ENCODE assay signal across 1 cellular context in the genomic region with DNA sequence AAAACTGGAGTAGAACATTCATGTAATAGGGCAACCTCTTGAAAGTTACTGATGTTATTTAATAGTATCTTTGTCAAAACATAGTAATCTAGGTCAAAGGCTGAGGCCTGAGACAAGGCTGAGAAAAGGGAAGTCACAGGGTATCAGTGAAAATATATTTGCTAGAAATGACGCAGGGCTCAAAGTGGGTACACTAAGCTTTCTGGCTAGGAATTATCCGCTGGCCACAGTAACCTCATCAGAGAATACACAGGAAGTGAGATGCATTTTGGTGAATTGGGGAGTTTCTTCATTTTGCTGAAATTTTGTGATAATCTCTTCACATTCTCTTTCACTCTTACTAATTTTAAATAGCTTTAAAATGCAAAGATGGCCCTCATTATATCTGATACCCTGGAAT.
TF ChIP-seq lines count a peak whose summit lies in the region.

No MANE protein-coding gene starts in this region.

TF ChIP-seq in GM12878, 131 proteins besides CTCF, POLR2A, EP300 and RAD21 (continued from another document):
- TF ChIP-seq, protein P1, sequence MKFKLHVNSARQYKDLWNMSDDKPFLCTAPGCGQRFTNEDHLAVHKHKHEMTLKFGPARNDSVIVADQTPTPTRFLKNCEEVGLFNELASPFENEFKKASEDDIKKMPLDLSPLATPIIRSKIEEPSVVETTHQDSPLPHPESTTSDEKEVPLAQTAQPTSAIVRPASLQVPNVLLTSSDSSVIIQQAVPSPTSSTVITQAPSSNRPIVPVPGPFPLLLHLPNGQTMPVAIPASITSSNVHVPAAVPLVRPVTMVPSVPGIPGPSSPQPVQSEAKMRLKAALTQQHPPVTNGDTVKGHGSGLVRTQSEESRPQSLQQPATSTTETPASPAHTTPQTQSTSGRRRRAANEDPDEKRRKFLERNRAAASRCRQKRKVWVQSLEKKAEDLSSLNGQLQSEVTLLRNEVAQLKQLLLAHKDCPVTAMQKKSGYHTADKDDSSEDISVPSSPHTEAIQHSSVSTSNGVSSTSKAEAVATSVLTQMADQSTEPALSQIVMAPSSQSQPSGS (IDR thresholded peaks at IDR 0.05; ENCODE audit: low read length), result peak; percentile 78
- TF ChIP-seq CBX5 (IDR thresholded peaks at IDR 0.05; ENCODE audit: low read depth) (0 out of 2 replicates have a peak, but pooled peaks have one; percentile 56), RB1 (IDR thresholded peaks at IDR 0.05; ENCODE audit: borderline replicate concordance) (no peak), BCL11A (IDR thresholded peaks at IDR 0.05; ENCODE audit: low read depth, low read length) (peak; percentile 74), TCF7 (IDR thresholded peaks at IDR 0.05; ENCODE audit: borderline replicate concordance) (peak; percentile 86), WRNIP1 (IDR thresholded peaks at IDR 0.05; ENCODE audit: borderline replicate concordance, low read depth, low read length) (no peak), CREB1 (IDR thresholded peaks at IDR 0.05; ENCODE audit: low read depth) (peak; percentile 40; the same call in 1 of the 2 replicates), KDM1A (IDR thresholded peaks at IDR 0.05; ENCODE audit: borderline replicate concordance) (no peak), MEF2B (IDR thresholded peaks at IDR 0.05; ENCODE audit: partially characterized antibody, poor library complexity, severe bottlenecking) (peak; percentile 37), SMAD1 (IDR thresholded peaks at IDR 0.05; ENCODE audit: low read depth, partially characterized antibody) (no peak), KAT2A (conservative IDR thresholded peaks at IDR 0.05; ENCODE audit: control insufficient read depth, low read depth, low read length) (no peak), JUNB (IDR thresholded peaks at IDR 0.05) (peak; percentile 57; the same call in 1 of the 2 replicates), NR2F1 (conservative IDR thresholded peaks at IDR 0.05) (peak; percentile 74), IKZF2 (IDR thresholded peaks at IDR 0.05) (peak in 1 of 2 experiments; percentile 54; a peak in 2 of 4 replicates), FOXM1 (IDR thresholded peaks at IDR 0.05; ENCODE audit: low read depth, low read length) (peak; percentile 69; the same call in 1 of the 2 replicates), SUPT20H (IDR thresholded peaks at IDR 0.05; ENCODE audit: borderline replicate concordance, control insufficient read depth, low read depth, low read length) (no peak), DPF2 (IDR thresholded peaks at IDR 0.05) (0 out of 2 replicates have a peak, but pooled peaks have one; percentile 34), CBFB (IDR thresholded peaks at IDR 0.05; ENCODE audit: low read depth) (0 out of 2 replicates have a peak, but pooled peaks have one; percentile 26), PAX8 (IDR thresholded peaks at IDR 0.05) (no peak), TBL1XR1 (IDR thresholded peaks at IDR 0.05; ENCODE audit: low read depth, low read length) (peak; percentile 19; the same call in 1 of the 2 replicates), MEF2A (IDR thresholded peaks at IDR 0.05; ENCODE audit: insufficient read depth, low read depth, low read length) (peak; percentile 45; the same call in 1 of the 2 replicates), CHD2 (IDR thresholded peaks at IDR 0.05; ENCODE audit: borderline replicate concordance, low read depth, low read length) (no peak), ATF7 (IDR thresholded peaks at IDR 0.05; ENCODE audit: low read depth) (peak; percentile 39; the same call in 1 of the 2 replicates), EED (IDR thresholded peaks at IDR 0.05; ENCODE audit: low read depth) (no peak), ZZZ3 (IDR thresholded peaks at IDR 0.05; ENCODE audit: control insufficient read depth, insufficient read length, low read depth) (no peak)
- TF ChIP-seq, protein P2, sequence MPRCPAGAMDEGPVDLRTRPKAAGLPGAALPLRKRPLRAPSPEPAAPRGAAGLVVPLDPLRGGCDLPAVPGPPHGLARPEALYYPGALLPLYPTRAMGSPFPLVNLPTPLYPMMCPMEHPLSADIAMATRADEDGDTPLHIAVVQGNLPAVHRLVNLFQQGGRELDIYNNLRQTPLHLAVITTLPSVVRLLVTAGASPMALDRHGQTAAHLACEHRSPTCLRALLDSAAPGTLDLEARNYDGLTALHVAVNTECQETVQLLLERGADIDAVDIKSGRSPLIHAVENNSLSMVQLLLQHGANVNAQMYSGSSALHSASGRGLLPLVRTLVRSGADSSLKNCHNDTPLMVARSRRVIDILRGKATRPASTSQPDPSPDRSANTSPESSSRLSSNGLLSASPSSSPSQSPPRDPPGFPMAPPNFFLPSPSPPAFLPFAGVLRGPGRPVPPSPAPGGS (IDR thresholded peaks at IDR 0.05; ENCODE audit: borderline replicate concordance, insufficient read depth, low read depth, low read length, poor library complexity, severe bottlenecking), result peak; percentile 28
- TF ChIP-seq, protein P3, sequence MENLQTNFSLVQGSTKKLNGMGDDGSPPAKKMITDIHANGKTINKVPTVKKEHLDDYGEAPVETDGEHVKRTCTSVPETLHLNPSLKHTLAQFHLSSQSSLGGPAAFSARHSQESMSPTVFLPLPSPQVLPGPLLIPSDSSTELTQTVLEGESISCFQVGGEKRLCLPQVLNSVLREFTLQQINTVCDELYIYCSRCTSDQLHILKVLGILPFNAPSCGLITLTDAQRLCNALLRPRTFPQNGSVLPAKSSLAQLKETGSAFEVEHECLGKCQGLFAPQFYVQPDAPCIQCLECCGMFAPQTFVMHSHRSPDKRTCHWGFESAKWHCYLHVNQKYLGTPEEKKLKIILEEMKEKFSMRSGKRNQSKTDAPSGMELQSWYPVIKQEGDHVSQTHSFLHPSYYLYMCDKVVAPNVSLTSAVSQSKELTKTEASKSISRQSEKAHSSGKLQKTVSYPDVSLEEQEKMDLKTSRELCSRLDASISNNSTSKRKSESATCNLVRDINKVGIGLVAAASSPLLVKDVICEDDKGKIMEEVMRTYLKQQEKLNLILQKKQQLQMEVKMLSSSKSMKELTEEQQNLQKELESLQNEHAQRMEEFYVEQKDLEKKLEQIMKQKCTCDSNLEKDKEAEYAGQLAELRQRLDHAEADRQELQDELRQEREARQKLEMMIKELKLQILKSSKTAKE (IDR thresholded peaks at IDR 0.05; ENCODE audit: low read depth, poor library complexity, severe bottlenecking), result peak; percentile 34
- TF ChIP-seq, protein P4, sequence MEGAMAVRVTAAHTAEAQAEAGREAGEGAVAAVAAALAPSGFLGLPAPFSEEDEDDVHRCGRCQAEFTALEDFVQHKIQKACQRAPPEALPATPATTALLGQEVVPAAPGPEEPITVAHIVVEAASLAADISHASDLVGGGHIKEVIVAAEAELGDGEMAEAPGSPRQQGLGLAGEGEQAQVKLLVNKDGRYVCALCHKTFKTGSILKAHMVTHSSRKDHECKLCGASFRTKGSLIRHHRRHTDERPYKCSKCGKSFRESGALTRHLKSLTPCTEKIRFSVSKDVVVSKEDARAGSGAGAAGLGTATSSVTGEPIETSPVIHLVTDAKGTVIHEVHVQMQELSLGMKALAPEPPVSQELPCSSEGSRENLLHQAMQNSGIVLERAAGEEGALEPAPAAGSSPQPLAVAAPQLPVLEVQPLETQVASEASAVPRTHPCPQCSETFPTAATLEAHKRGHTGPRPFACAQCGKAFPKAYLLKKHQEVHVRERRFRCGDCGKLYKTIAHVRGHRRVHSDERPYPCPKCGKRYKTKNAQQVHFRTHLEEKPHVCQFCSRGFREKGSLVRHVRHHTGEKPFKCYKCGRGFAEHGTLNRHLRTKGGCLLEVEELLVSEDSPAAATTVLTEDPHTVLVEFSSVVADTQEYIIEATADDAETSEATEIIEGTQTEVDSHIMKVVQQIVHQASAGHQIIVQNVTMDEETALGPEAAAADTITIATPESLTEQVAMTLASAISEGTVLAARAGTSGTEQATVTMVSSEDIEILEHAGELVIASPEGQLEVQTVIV (IDR thresholded peaks at IDR 0.05; ENCODE audit: borderline replicate concordance, partially characterized antibody), result no peak
- TF ChIP-seq, protein P5, sequence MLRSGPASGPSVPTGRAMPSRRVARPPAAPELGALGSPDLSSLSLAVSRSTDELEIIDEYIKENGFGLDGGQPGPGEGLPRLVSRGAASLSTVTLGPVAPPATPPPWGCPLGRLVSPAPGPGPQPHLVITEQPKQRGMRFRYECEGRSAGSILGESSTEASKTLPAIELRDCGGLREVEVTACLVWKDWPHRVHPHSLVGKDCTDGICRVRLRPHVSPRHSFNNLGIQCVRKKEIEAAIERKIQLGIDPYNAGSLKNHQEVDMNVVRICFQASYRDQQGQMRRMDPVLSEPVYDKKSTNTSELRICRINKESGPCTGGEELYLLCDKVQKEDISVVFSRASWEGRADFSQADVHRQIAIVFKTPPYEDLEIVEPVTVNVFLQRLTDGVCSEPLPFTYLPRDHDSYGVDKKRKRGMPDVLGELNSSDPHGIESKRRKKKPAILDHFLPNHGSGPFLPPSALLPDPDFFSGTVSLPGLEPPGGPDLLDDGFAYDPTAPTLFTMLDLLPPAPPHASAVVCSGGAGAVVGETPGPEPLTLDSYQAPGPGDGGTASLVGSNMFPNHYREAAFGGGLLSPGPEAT (IDR thresholded peaks at IDR 0.05; ENCODE audit: low read depth), result peak; percentile 44; the same call in 1 of the 2 replicates
- TF ChIP-seq, protein P6, sequence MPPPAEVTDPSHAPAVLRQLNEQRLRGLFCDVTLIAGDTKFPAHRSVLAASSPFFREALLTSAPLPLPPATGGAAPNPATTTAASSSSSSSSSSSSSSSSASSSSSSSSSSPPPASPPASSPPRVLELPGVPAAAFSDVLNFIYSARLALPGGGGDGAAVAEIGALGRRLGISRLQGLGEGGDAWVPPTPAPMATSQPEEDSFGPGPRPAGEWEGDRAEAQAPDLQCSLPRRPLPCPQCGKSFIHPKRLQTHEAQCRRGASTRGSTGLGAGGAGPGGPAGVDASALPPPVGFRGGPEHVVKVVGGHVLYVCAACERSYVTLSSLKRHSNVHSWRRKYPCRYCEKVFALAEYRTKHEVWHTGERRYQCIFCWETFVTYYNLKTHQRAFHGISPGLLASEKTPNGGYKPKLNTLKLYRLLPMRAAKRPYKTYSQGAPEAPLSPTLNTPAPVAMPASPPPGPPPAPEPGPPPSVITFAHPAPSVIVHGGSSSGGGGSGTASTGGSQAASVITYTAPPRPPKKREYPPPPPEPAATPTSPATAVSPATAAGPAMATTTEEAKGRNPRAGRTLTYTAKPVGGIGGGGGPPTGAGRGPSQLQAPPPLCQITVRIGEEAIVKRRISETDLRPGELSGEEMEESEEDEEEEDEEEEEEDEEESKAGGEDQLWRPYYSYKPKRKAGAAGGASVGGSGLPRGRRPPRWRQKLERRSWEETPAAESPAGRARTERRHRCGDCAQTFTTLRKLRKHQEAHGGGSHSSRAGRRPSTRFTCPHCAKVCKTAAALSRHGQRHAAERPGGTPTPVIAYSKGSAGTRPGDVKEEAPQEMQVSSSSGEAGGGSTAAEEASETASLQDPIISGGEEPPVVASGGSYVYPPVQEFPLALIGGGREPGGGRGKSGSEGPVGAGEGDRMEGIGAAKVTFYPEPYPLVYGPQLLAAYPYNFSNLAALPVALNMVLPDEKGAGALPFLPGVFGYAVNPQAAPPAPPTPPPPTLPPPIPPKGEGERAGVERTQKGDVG (CRISPR knock-in tag; IDR thresholded peaks at IDR 0.05), result no peak
